In genomic region chr1:43636006-43636641, GRCh38 we compare ENCODE assay signal across 23 cellular contexts. TPM values are rescaled to one million over a fixed set of nuclear protein-coding genes. Genes with fewer than 3 reads are reported as not detected.
DNase-seq lines count a peak whose midpoint lies in the region; ATAC-seq and TF ChIP-seq lines count a peak whose summit lies in the region.
"Had no signal": no experiment of that assay in that cellular context is flagged by ENCODE, and none has a peak within 500 bp of the region (broad histone marks: within the 10 kb centered on the region; RNA-seq: fewer than 3 reads in every experiment).

No MANE protein-coding gene starts in this region.

- peak; percentile 72 for DNase-seq in PC-3
- DNase-seq in foreskin keratinocyte = peak; percentile 32 to 74
- no peak for DNase-seq in NCI-H226
- DNase-seq in thyroid gland = no peak
- DNase-seq in left ventricle myocardium superior = no peak
- DNase-seq: C1 segment of cervical spinal cord; CD4-positive, alpha-beta memory T cell; COR-L47; DMS53; GM23248; H7; IMR-90; NCI-H1092; NCI-H1417 treated with DMSO at 0.1 percent for 48 hours; NCI-H187; NCI-H2081 treated with DMSO at 0.1 percent for 48 hours; NCI-H446; NCI-H524 treated with DMSO at 0.1 percent for 48 hours; Peyer's patch; SK-N-SH; SW 1271 had no signal

- H3K4me2 ChIP-seq in PC-3 (ENCODE audit: low read length) = 0 out of 2 replicates have a peak overlapping the region, but pooled peaks have one; percentile 15
- H3K4me2 ChIP-seq: SK-N-SH had no signal

- H3K27ac ChIP-seq in HEK293 (ENCODE audit: extremely low read depth, low read depth, low read length) (no peak overlapping the region), PC-3 (ENCODE audit: low read length) (no peak overlapping the region), foreskin keratinocyte (no peak overlapping the region), thyroid gland (no peak overlapping the region)
- H3K27ac ChIP-seq: GM23248, Peyer's patch had no signal

- no peak for TF ChIP-seq CTCF in HEK293 (tag by site-specific recombination; IDR thresholded peaks at IDR 0.05)
- TF ChIP-seq CTCF in PC-3 (conservative IDR thresholded peaks at IDR 0.05; ENCODE audit: low read depth, low read length) = no peak
- no peak for TF ChIP-seq CTCF in foreskin keratinocyte (conservative IDR thresholded peaks at IDR 0.05)
- no peak for TF ChIP-seq CTCF in thyroid gland (IDR thresholded peaks at IDR 0.05)

- POLR2A ChIA-PET in HEK293 (lab: Yijun Ruan, JAX) = interaction anchor here (0.7 to 4.6 kb wide), 2 partner anchors 15 to 174 kb away, joined by 3 to 27 read pairs; partner anchors contain the start of gene KDM4A
- POLR2A ChIA-PET in PC-3 (lab: Charles Lee; ENCODE audit: unreplicated experiment) = no interaction called here

- H3K9me2 ChIP-seq in PC-3 (replicated peaks; ENCODE audit: low read length) = no peaks in the 10 kb centered on the region
- H3K9me2 ChIP-seq: SK-N-SH had no signal

- BruUV-seq in PC-3 (replicated peaks; lab: Mats Ljungman, UMichigan) = no TSS peak

- H3K36me3 ChIP-seq in HEK293 (ENCODE audit: control insufficient read depth in 2 of 2, insufficient read depth in 1 of 2, low read length in 2 of 2) (no peaks in the 10 kb centered on the region), PC-3 (ENCODE audit: low read depth, low read length) (no peaks in the 10 kb centered on the region), thyroid gland (no peaks in the 10 kb centered on the region)
- H3K36me3 ChIP-seq: Peyer's patch had no signal

- no peaks in the 10 kb centered on the region for H3K27me3 ChIP-seq in PC-3 (ENCODE audit: low read length)
- H3K27me3 ChIP-seq in foreskin keratinocyte = no peaks in the 10 kb centered on the region
- no peaks in the 10 kb centered on the region for H3K27me3 ChIP-seq in thyroid gland
- H3K27me3 ChIP-seq: Peyer's patch had no signal

- H2AFZ ChIP-seq in PC-3 (ENCODE audit: low read length) = no peak overlapping the region
- H2AFZ ChIP-seq: GM23248 had no signal

- H3K9ac ChIP-seq in PC-3 (ENCODE audit: low read length) = no peak overlapping the region
- H3K9ac ChIP-seq: GM23248, SK-N-SH had no signal

- no peaks in the 10 kb centered on the region for H4K20me1 ChIP-seq in PC-3 (ENCODE audit: low read length)

- peak; percentile 73 for ATAC-seq in PC-3
- ATAC-seq in foreskin keratinocyte = no peak
- no peak for ATAC-seq in left ventricle myocardium superior
- ATAC-seq in HG03159 (IDR thresholded peaks at IDR 0.05; ENCODE audit: unreplicated experiment) = no peak

- H3F3A ChIP-seq in PC-3 (ENCODE audit: low read length, unreplicated experiment) = no peaks in the 10 kb centered on the region

- H3K4me3 ChIP-seq in HEK293 (ENCODE audit: low read depth, low read length) (no peak overlapping the region), PC-3 (ENCODE audit: low read length) (no peak overlapping the region), thyroid gland (replicated peaks in 1 of 3) (no peak overlapping the region)
- H3K4me3 ChIP-seq: GM23248, Peyer's patch had no signal

- H3K4me1 ChIP-seq in HEK293 (ENCODE audit: control insufficient read depth, insufficient read depth, low read length) (no peaks in the 10 kb centered on the region), PC-3 (ENCODE audit: insufficient read depth, low read length) (peaks cover 8% of the 10 kb centered on the region), foreskin keratinocyte (peaks cover 8% of the 10 kb centered on the region), thyroid gland (no peaks in the 10 kb centered on the region)
- H3K4me1 ChIP-seq: Peyer's patch had no signal

- WGBS in thyroid gland, 2 donors = 60 to 66% methylated on average over 5 of the region's 5 CpGs

- H3K79me2 ChIP-seq in PC-3 (ENCODE audit: low read length) = no peaks in the 10 kb centered on the region

- CTCF ChIA-PET in HEK293 (lab: Yijun Ruan, JAX) = interaction anchor here (0.6 to 1.0 kb wide), 2 partner anchors 14 to 71 kb away, joined by 3 to 4 read pairs; partner anchors contain the start of gene KDM4A
- CTCF ChIA-PET in PC-3 (lab: Charles Lee) = interaction anchor here (0.8 kb wide), 1 partner anchor 17 kb away, joined by 3 read pairs; no protein-coding TSS in a partner anchor

- TF ChIP-seq POLR2A in thyroid gland (IDR thresholded peaks at IDR 0.05) = no peak

- H3K9me3 ChIP-seq in HEK293 (ENCODE audit: control insufficient read depth, insufficient read depth, low read depth, low read length) = no peaks in the 10 kb centered on the region
- H3K9me3 ChIP-seq in PC-3 (ENCODE audit: low read length) = no peaks in the 10 kb centered on the region
- no peaks in the 10 kb centered on the region for H3K9me3 ChIP-seq in thyroid gland
- H3K9me3 ChIP-seq: Peyer's patch, SK-N-SH had no signal

- intact Hi-C loops in PC-3 (cut with micrococcal nuclease) = no loop called here
- intact Hi-C loops in thyroid gland (cut with DNase I) = no loop called here
- intact Hi-C loops in left ventricle myocardium superior (cut with micrococcal nuclease) = no loop called here

TF ChIP-seq in HEK293, 187 proteins besides CTCF, POLR2A, EP300 and RAD21:
- TF ChIP-seq REST (tag by site-specific recombination; IDR thresholded peaks at IDR 0.05) (peak; percentile 69; the same call in 1 of the 2 replicates), ZNF175 (tag by site-specific recombination; IDR thresholded peaks at IDR 0.05) (no peak), ZNF223 (tag by site-specific recombination; IDR thresholded peaks at IDR 0.05) (no peak), KLF16 (tag by site-specific recombination; IDR thresholded peaks at IDR 0.05) (no peak), ZNF664 (tag by site-specific recombination; IDR thresholded peaks at IDR 0.05) (peak; percentile 92), BCL6B (tag by site-specific recombination; IDR thresholded peaks at IDR 0.05) (no peak)

RNA-seq across cellular contexts. Expression of gene KDM4A, which starts 13.8 kb away (rescaled TPM):
- total RNA-seq in PC-3 (2014; rRNA removed) (23.2 and 27.8 TPM in 2 replicates), foreskin keratinocyte (29.5 and 30.1 TPM in 2 replicates), thyroid gland (10 to 100 TPM; 28.2 to 50.8 (median 38.0) TPM), left ventricle myocardium superior (17.5 TPM)
- 10.3 and 11.5 TPM in 2 replicates for polyA plus RNA-seq in foreskin keratinocyte

Comparison
In these comparisons a context has a peak if more than half of its experiments do, and no peak if none do; other contexts are left out.
1. DNase-seq: peak in PC-3 (single experiment) and foreskin keratinocyte (2 of 2); none in NCI-H226 (single experiment), thyroid gland (0 of 2) and left ventricle myocardium superior (single experiment).